In genomic region chr19:49141352-49141751, GRCh38 we compare ENCODE assay signal across 1 cellular context.
TF ChIP-seq lines count a peak whose summit lies in the region.

No MANE protein-coding gene starts in this region.

TF ChIP-seq in H1, 55 proteins besides CTCF, POLR2A, EP300 and RAD21:
- TF ChIP-seq CREB1 (IDR thresholded peaks at IDR 0.05) = no peak
- TF ChIP-seq JUN (IDR thresholded peaks at IDR 0.05; ENCODE audit: low read depth, low read length) = no peak
- no peak for TF ChIP-seq RFX5 (IDR thresholded peaks at IDR 0.05; ENCODE audit: borderline replicate concordance, low read depth, low read length)
- no peak for TF ChIP-seq TBP (IDR thresholded peaks at IDR 0.05; ENCODE audit: low read depth, low read length)
- TF ChIP-seq CHD7 (IDR thresholded peaks at IDR 0.05; ENCODE audit: insufficient replicate concordance, low read length) = no peak
- no peak for TF ChIP-seq TAF1 (IDR thresholded peaks at IDR 0.05; ENCODE audit: low read depth, low read length)
- no peak for TF ChIP-seq E2F6 (IDR thresholded peaks at IDR 0.05)
- no peak for TF ChIP-seq MAX (IDR thresholded peaks at IDR 0.05)
- no peak for TF ChIP-seq TAF7 (optimal IDR thresholded peaks at IDR 0.05; ENCODE audit: borderline replicate concordance, low read depth, low read length)
- no peak for TF ChIP-seq RNF2 (IDR thresholded peaks at IDR 0.05; ENCODE audit: borderline replicate concordance, low read depth, low read length, missing control alignments, poor library complexity, severe bottlenecking)
- TF ChIP-seq FOSL1 (IDR thresholded peaks at IDR 0.05; ENCODE audit: insufficient read depth, low read depth, low read length) = no peak
- no peak for TF ChIP-seq SP4 (IDR thresholded peaks at IDR 0.05; ENCODE audit: low read length)
- TF ChIP-seq SIRT6 (IDR thresholded peaks at IDR 0.05; ENCODE audit: low read length) = no peak
- TF ChIP-seq CTBP2 (IDR thresholded peaks at IDR 0.05; ENCODE audit: borderline replicate concordance, insufficient read depth, insufficient read length, low read length) = no peak
- TF ChIP-seq EGR1 (IDR thresholded peaks at IDR 0.05; ENCODE audit: borderline replicate concordance, low read depth, low read length) = no peak
- no peak for TF ChIP-seq CHD2 (IDR thresholded peaks at IDR 0.05; ENCODE audit: low read length)
- no peak for TF ChIP-seq POU5F1 (IDR thresholded peaks at IDR 0.05; ENCODE audit: low read depth, low read length)
- no peak for TF ChIP-seq YY1 (IDR thresholded peaks at IDR 0.05; ENCODE audit: low read depth, low read length)
- TF ChIP-seq ATF3 (IDR thresholded peaks at IDR 0.05; ENCODE audit: insufficient read depth, low read depth, low read length) = no peak
- no peak for TF ChIP-seq BRCA1 (IDR thresholded peaks at IDR 0.05; ENCODE audit: low read depth, low read length)
TF ChIP-seq in H1: peak in this region for 0.
